ENCODE assay signal across 27 cellular contexts in the genomic region with DNA sequence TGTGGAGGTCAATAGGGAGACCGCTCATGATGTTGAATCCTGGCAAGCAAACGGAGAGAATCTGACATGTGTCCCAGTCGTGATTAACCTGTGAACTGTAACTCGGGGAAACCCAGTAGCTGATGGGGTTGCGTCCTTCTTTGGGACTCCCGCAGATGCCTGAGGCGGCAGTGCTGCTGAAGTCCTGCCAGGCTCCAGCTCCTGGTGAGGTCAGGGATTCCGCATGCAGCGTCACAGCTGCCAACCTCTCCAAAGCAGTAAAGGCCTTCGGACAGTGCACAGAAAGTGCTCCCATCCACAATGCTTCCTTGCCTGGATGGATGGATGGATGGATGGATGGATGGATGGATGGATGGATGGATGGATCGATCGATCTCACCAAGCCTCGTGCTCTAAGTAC. TPM values are rescaled to one million over a fixed set of nuclear protein-coding genes. Genes with fewer than 3 reads are reported as not detected.
"Had no signal": no experiment of that assay in that cellular context is flagged by ENCODE, and none has a peak within 500 bp of the region (broad histone marks: within the 10 kb centered on the region; RNA-seq: fewer than 3 reads in every experiment).

No MANE protein-coding gene starts in this region.

- H3K4me1 ChIP-seq: breast epithelium, foreskin keratinocyte, left lung, psoas muscle, uterus had no signal

- H3K36me3 Mint-ChIP-seq: WTC11 had no signal

- H3K9me3 Mint-ChIP-seq: activated CD4-positive, alpha-beta memory T cell treated with anti-CD3 and anti-CD28 coated beads, Interleukin-2, amount 10 ng/mL, durations not matched to agents 7 days and 5 days; activated naive CD4-positive, alpha-beta T cell treated with anti-CD3 and anti-CD28 coated beads, Interleukin-2, amount 10 ng/mL, durations not matched to agents 7 days and 5 days; central memory CD8-positive, alpha-beta T cell; dendritic cell treated with granulocyte-macrophage colony-stimulating factor and Interleukin-4, amounts not matched to agents 40 ng/mL and 50 ng/mL, for 4 days; WTC11 had no signal

- H3K27ac Mint-ChIP-seq: activated CD4-positive, alpha-beta memory T cell treated with anti-CD3 and anti-CD28 coated beads, Interleukin-2, amount 10 ng/mL, durations not matched to agents 7 days and 5 days; activated CD4-positive, alpha-beta T cell treated with anti-CD3 and anti-CD28 coated beads, Interleukin-2, amount 10 ng/mL, durations not matched to agents 7 days and 5 days; activated naive CD4-positive, alpha-beta T cell treated with anti-CD3 and anti-CD28 coated beads, Interleukin-2, amount 10 ng/mL, durations not matched to agents 7 days and 5 days; WTC11 had no signal

- H3K36me3 ChIP-seq: breast epithelium, esophagus muscularis mucosa, heart left ventricle, left lung, pancreas, thoracic aorta, uterus had no signal

- DNase-seq: activated CD4-positive, alpha-beta memory T cell treated with anti-CD3 and anti-CD28 coated beads, Interleukin-2, amount 10 ng/mL, durations not matched to agents 7 days and 5 days; activated CD4-positive, alpha-beta T cell treated with anti-CD3 and anti-CD28 coated beads for 1 hour; activated CD4-positive, alpha-beta T cell treated with anti-CD3 and anti-CD28 coated beads, Interleukin-2, amount 10 ng/mL, durations not matched to agents 7 days and 5 days; activated gamma-delta T cell; activated naive CD4-positive, alpha-beta T cell treated with anti-CD3 and anti-CD28 coated beads, Interleukin-2, amount 10 ng/mL, durations not matched to agents 7 days and 5 days; amygdala; foreskin keratinocyte; kidney glomerular epithelial cell; psoas muscle; stimulated activated CD4-positive, alpha-beta T cell treated with anti-CD3 and anti-CD28 coated beads, Interleukin-2, amount 100 ng/mL, for 48 hours; stimulated activated naive CD8-positive, alpha-beta T cell treated with anti-CD3 and anti-CD28 coated beads, Interleukin-15, Interleukin-2, amounts not matched to agents 100 U/mL and 50 U/mL, for 24 hours; T-helper 2 cell; trophoblast cell; uterus had no signal

- ATAC-seq: foreskin keratinocyte; left lung; pancreas; psoas muscle; SK-N-SH treated with all-trans-retinoic acid at 6 μM for 48 hours; stimulated activated naive CD8-positive, alpha-beta T cell treated with anti-CD3 and anti-CD28 coated beads, Interleukin-15, Interleukin-2, amounts not matched to agents 100 U/mL and 50 U/mL, for 24 hours; WTC11 had no signal

- H3K4me3 ChIP-seq: breast epithelium, esophagus muscularis mucosa, heart left ventricle, left lung, pancreas, psoas muscle, thoracic aorta, uterus had no signal

- H3K27ac ChIP-seq: breast epithelium, esophagus muscularis mucosa, foreskin keratinocyte, left lung, psoas muscle, thoracic aorta, uterus had no signal

- H3K4me3 Mint-ChIP-seq: activated CD4-positive, alpha-beta memory T cell treated with anti-CD3 and anti-CD28 coated beads, Interleukin-2, amount 10 ng/mL, durations not matched to agents 7 days and 5 days; activated CD4-positive, alpha-beta T cell treated with anti-CD3 and anti-CD28 coated beads, Interleukin-2, amount 10 ng/mL, durations not matched to agents 7 days and 5 days; activated naive CD4-positive, alpha-beta T cell treated with anti-CD3 and anti-CD28 coated beads, Interleukin-2, amount 10 ng/mL, durations not matched to agents 7 days and 5 days; central memory CD8-positive, alpha-beta T cell; dendritic cell treated with granulocyte-macrophage colony-stimulating factor and Interleukin-4, amounts not matched to agents 40 ng/mL and 50 ng/mL, for 4 days; WTC11 had no signal

- H3K9me3 ChIP-seq: breast epithelium, esophagus muscularis mucosa, left lung, pancreas, psoas muscle, thoracic aorta, uterus had no signal

- H3K27me3 ChIP-seq: breast epithelium, heart left ventricle, left lung, pancreas, uterus had no signal

- H3K4me1 Mint-ChIP-seq: activated CD4-positive, alpha-beta memory T cell treated with anti-CD3 and anti-CD28 coated beads, Interleukin-2, amount 10 ng/mL, durations not matched to agents 7 days and 5 days; activated naive CD4-positive, alpha-beta T cell treated with anti-CD3 and anti-CD28 coated beads, Interleukin-2, amount 10 ng/mL, durations not matched to agents 7 days and 5 days; central memory CD8-positive, alpha-beta T cell; WTC11 had no signal

- H3K27me3 Mint-ChIP-seq: activated CD4-positive, alpha-beta memory T cell treated with anti-CD3 and anti-CD28 coated beads, Interleukin-2, amount 10 ng/mL, durations not matched to agents 7 days and 5 days; activated CD4-positive, alpha-beta T cell treated with anti-CD3 and anti-CD28 coated beads, Interleukin-2, amount 10 ng/mL, durations not matched to agents 7 days and 5 days; activated naive CD4-positive, alpha-beta T cell treated with anti-CD3 and anti-CD28 coated beads, Interleukin-2, amount 10 ng/mL, durations not matched to agents 7 days and 5 days; central memory CD8-positive, alpha-beta T cell had no signal

RNA-seq across cellular contexts. Expression of a gene that starts 13.5 kb away (rescaled TPM):
- total RNA-seq: foreskin keratinocyte, lung microvascular endothelial cell had no signal
- polyA plus RNA-seq: foreskin keratinocyte, neural cell had no signal

RNA-seq across cellular contexts. Expression of a gene that starts 14.0 kb away (rescaled TPM):
- total RNA-seq: activated CD4-positive, alpha-beta memory T cell treated with anti-CD3 and anti-CD28 coated beads, Interleukin-2, amount 10 ng/mL, durations not matched to agents 7 days and 5 days; breast epithelium; esophagus muscularis mucosa; foreskin keratinocyte; heart left ventricle; left lung; lung microvascular endothelial cell; psoas muscle; subcutaneous adipose tissue; thoracic aorta had no signal
- polyA plus RNA-seq: foreskin keratinocyte, heart left ventricle, neural cell, psoas muscle had no signal
